In genomic region chr2:217725409-217725808, GRCh38 we compare ENCODE assay signal across 28 cellular contexts.
"Had no signal": no experiment of that assay in that cellular context is flagged by ENCODE, and none has a peak within 500 bp of the region (broad histone marks: within the 10 kb centered on the region; RNA-seq: fewer than 3 reads in every experiment).

No MANE protein-coding gene starts in this region.

- H3K9me3 ChIP-seq: ovary, psoas muscle, right lobe of liver, thoracic aorta, thyroid gland, upper lobe of right lung, uterus had no signal

- DNase-seq: naive thymus-derived CD8-positive, alpha-beta T cell; nephron progenitor cell; occipital lobe; ovary; psoas muscle; right cardiac atrium; sigmoid colon; small intestine; stimulated activated CD4-positive, alpha-beta T cell treated with anti-CD3 and anti-CD28 coated beads, Interleukin-15, amount 100 ng/mL, for 24 hours; stimulated activated CD4-positive, alpha-beta T cell treated with anti-CD3 and anti-CD28 coated beads, Interleukin-2, amount 100 ng/mL, for 24 hours; stimulated activated CD4-positive, alpha-beta T cell treated with anti-CD3 and anti-CD28 coated beads, Interleukin-2, amount 100 ng/mL, for 48 hours; stimulated activated CD4-positive, alpha-beta T cell treated with anti-CD3 and anti-CD28 coated beads, Interleukin-4, amount 100 ng/mL, for 24 hours; stimulated activated naive B cell treated with anti-CD40 and anti-IgM and Interleukin-4, amounts not matched to agents 10 μg/mL and 1 μg/mL and 100 μg/mL, for 72 hours; stimulated activated naive CD4-positive, alpha-beta T cell treated with Interleukin-2 at 50 U/mL for 16 hours; stomach; thyroid gland; upper lobe of right lung; uterus had no signal

- H3K4me3 Mint-ChIP-seq: naive thymus-derived CD8-positive, alpha-beta T cell; natural killer cell treated with Interleukin-12 subunit alpha and Interleukin-12 subunit beta and Interleukin-15 and Interleukin-18, amount 100 ng/mL, for 72 hours; nephron progenitor cell; neural crest cell; stimulated activated effector memory CD8-positive, alpha-beta T cell treated with anti-CD3 and anti-CD28 coated beads, Interleukin-12 subunit alpha, Interleukin-12 subunit beta, amount 100 ng/mL, for 72 hours; stimulated activated naive B cell treated with anti-CD40 and anti-IgM and Interleukin-4, amounts not matched to agents 10 μg/mL and 1 μg/mL and 100 μg/mL, for 72 hours; stimulated activated naive CD8-positive, alpha-beta T cell treated with anti-CD3 and anti-CD28 coated beads, Interleukin-15, Interleukin-2, amounts not matched to agents 100 ng/mL and 50 ng/mL, for 24 hours; type B pancreatic cell had no signal

- H3K36me3 Mint-ChIP-seq: naive thymus-derived CD8-positive, alpha-beta T cell; natural killer cell treated with Interleukin-12 subunit alpha and Interleukin-12 subunit beta and Interleukin-15 and Interleukin-18, amount 100 ng/mL, for 72 hours; stimulated activated effector memory CD8-positive, alpha-beta T cell treated with anti-CD3 and anti-CD28 coated beads, Interleukin-12 subunit alpha, Interleukin-12 subunit beta, amount 100 ng/mL, for 72 hours; stimulated activated naive B cell treated with anti-CD40 and anti-IgM and Interleukin-4, amounts not matched to agents 10 μg/mL and 1 μg/mL and 100 μg/mL, for 72 hours; type B pancreatic cell had no signal

- H2AFZ ChIP-seq: parathyroid adenoma had no signal

- H3K4me1 Mint-ChIP-seq: naive thymus-derived CD8-positive, alpha-beta T cell; stimulated activated effector memory CD8-positive, alpha-beta T cell treated with anti-CD3 and anti-CD28 coated beads, Interleukin-12 subunit alpha, Interleukin-12 subunit beta, amount 100 ng/mL, for 72 hours; stimulated activated naive B cell treated with anti-CD40 and anti-IgM and Interleukin-4, amounts not matched to agents 10 μg/mL and 1 μg/mL and 100 μg/mL, for 72 hours had no signal

- H3K4me1 ChIP-seq: right lobe of liver, uterus had no signal

- H3K27ac ChIP-seq: ovary, parathyroid adenoma, psoas muscle, right lobe of liver, sigmoid colon, stomach, thoracic aorta, thyroid gland, tibial nerve, upper lobe of right lung, uterus had no signal

- H3K9me3 Mint-ChIP-seq: naive thymus-derived CD8-positive, alpha-beta T cell; natural killer cell treated with Interleukin-12 subunit alpha and Interleukin-12 subunit beta and Interleukin-15 and Interleukin-18, amount 100 ng/mL, for 72 hours; neural crest cell; stimulated activated effector memory CD8-positive, alpha-beta T cell treated with anti-CD3 and anti-CD28 coated beads, Interleukin-12 subunit alpha, Interleukin-12 subunit beta, amount 100 ng/mL, for 72 hours; stimulated activated naive B cell treated with anti-CD40 and anti-IgM and Interleukin-4, amounts not matched to agents 10 μg/mL and 1 μg/mL and 100 μg/mL, for 72 hours; stimulated activated naive CD8-positive, alpha-beta T cell treated with anti-CD3 and anti-CD28 coated beads, Interleukin-15, Interleukin-2, amounts not matched to agents 100 ng/mL and 50 ng/mL, for 24 hours had no signal

- H3K36me3 ChIP-seq: ovary, right lobe of liver, thyroid gland, upper lobe of right lung, uterus had no signal

- H3K9ac ChIP-seq: parathyroid adenoma had no signal

- FAIRE-seq: small intestine had no signal

- H3K27me3 Mint-ChIP-seq: stimulated activated naive CD8-positive, alpha-beta T cell treated with anti-CD3 and anti-CD28 coated beads, Interleukin-15, Interleukin-2, amounts not matched to agents 100 ng/mL and 50 ng/mL, for 24 hours; type B pancreatic cell had no signal

- H3K27me3 ChIP-seq: ovary, right lobe of liver, sigmoid colon, stomach, thyroid gland, tibial nerve, upper lobe of right lung, uterus had no signal

- ATAC-seq: naive thymus-derived CD8-positive, alpha-beta T cell; psoas muscle; right cardiac atrium; right lobe of liver; stimulated activated effector memory CD8-positive, alpha-beta T cell treated with anti-CD3 and anti-CD28 coated beads, Interleukin-12 subunit alpha, Interleukin-12 subunit beta, amount 100 ng/mL, for 72 hours; stimulated activated naive B cell treated with anti-CD40 and anti-IgM and Interleukin-4, amounts not matched to agents 10 μg/mL and 1 μg/mL and 100 μg/mL, for 72 hours had no signal

- H3K27ac Mint-ChIP-seq: naive thymus-derived CD8-positive, alpha-beta T cell; natural killer cell treated with Interleukin-12 subunit alpha and Interleukin-12 subunit beta and Interleukin-15 and Interleukin-18, amount 100 ng/mL, for 72 hours; nephron progenitor cell; progenitor cell of endocrine pancreas; stimulated activated effector memory CD8-positive, alpha-beta T cell treated with anti-CD3 and anti-CD28 coated beads, Interleukin-12 subunit alpha, Interleukin-12 subunit beta, amount 100 ng/mL, for 72 hours; stimulated activated naive B cell treated with anti-CD40 and anti-IgM and Interleukin-4, amounts not matched to agents 10 μg/mL and 1 μg/mL and 100 μg/mL, for 72 hours; stimulated activated naive CD8-positive, alpha-beta T cell treated with anti-CD3 and anti-CD28 coated beads, Interleukin-15, Interleukin-2, amounts not matched to agents 100 ng/mL and 50 ng/mL, for 24 hours; type B pancreatic cell had no signal

- H3K4me3 ChIP-seq: ovary, psoas muscle, right lobe of liver, sigmoid colon, stomach, thoracic aorta, thyroid gland, tibial nerve, upper lobe of right lung, uterus had no signal
